In genomic region chr19:15107056-15108010, GRCh38 we compare ENCODE assay signal across 8 cellular contexts. TPM values are rescaled to one million over a fixed set of nuclear protein-coding genes. Genes with fewer than 3 reads are reported as not detected.
A peak's percentile ranks its signal among the peaks of the same experiment; 100 is the strongest.
DNase-seq lines count a peak whose midpoint lies in the region; ATAC-seq and TF ChIP-seq lines count a peak whose summit lies in the region.

SYDE1 (plus strand) TSS chr19:15107401; CDS start chr19:15107434, 33 bp downstream.

- peaks cover 0 to 18% (median 3%) of the 10 kb centered on the region in 4 donors for H3K4me1 Mint-ChIP-seq in CD4-positive, CD25-positive, alpha-beta regulatory T cell

- BruUV-seq in PC-9 (replicated peaks; lab: Mats Ljungman, UMichigan), result no TSS peak

- H3K27ac ChIP-seq in CD4-positive, CD25-positive, alpha-beta regulatory T cell (ENCODE audit: insufficient read depth, low read length, poor library complexity, severe bottlenecking), result no peak within 1 kb of the TSS
- no peak within 1 kb of the TSS for H3K27ac ChIP-seq in PC-9
- peak within 1 kb of the TSS; percentile 26 to 66 (median 37) for H3K27ac ChIP-seq in right lobe of liver

- H3K9me3 Mint-ChIP-seq in CD4-positive, CD25-positive, alpha-beta regulatory T cell, result peaks cover 0 to 20% (median 7%) of the 10 kb centered on the region in 7 donors

- H3F3A ChIP-seq in PC-9 (ENCODE audit: insufficient read depth, low read depth), result peaks cover 30% of the 10 kb centered on the region; the same call in 1 of the 2 replicates

- H3K27ac Mint-ChIP-seq in CD4-positive, CD25-positive, alpha-beta regulatory T cell, result peak within 1 kb of the TSS in 2 of 3 donors; percentile 32 to 44

- POLR2A ChIA-PET in PC-9 (lab: Charles Lee; ENCODE audit: unreplicated experiment), result no interaction called here

- no peak for ATAC-seq in CD4-positive, CD25-positive, alpha-beta regulatory T cell (ENCODE audit: low read depth in 2 of 2)
- ATAC-seq in right lobe of liver, result peak; percentile 41 to 60 (median 49)

- H3K27me3 ChIP-seq in CD4-positive, CD25-positive, alpha-beta regulatory T cell (ENCODE audit: control insufficient read depth, insufficient read depth, low read length), result peaks cover 9% of the 10 kb centered on the region
- no peaks in the 10 kb centered on the region for H3K27me3 ChIP-seq in PC-9 (ENCODE audit: insufficient read depth, low read depth)
- no peaks in the 10 kb centered on the region for H3K27me3 ChIP-seq in right lobe of liver

- peak; percentile 46 for TF ChIP-seq POLR2A in right lobe of liver (IDR thresholded peaks at IDR 0.05)

- TF ChIP-seq CTCF in PC-9 (conservative IDR thresholded peaks at IDR 0.05) (no peak), right lobe of liver (IDR thresholded peaks at IDR 0.05) (no peak)

- peaks cover 33% of the 10 kb centered on the region for H3K27me3 Mint-ChIP-seq in CD4-positive, CD25-positive, alpha-beta regulatory T cell

- intact Hi-C loops in PC-9 (cut with micrococcal nuclease; ENCODE audit: unreplicated experiment) (loop anchor here (10.0 kb wide), 1 partner anchor 147 kb away; no protein-coding TSS in a partner anchor), right lobe of liver (cut with DNase I) (no loop called here)

- DNase-seq in CD4-positive, CD25-positive, alpha-beta regulatory T cell, result no peak
- peak; percentile 56 for DNase-seq in PC-9
- DNase-seq in dermis blood vessel endothelial cell, result peak; percentile 62
- DNase-seq in right lobe of liver, result no peak
- DNase-seq in stimulated activated CD8-positive, alpha-beta memory T cell treated with anti-CD3 and anti-CD28 coated beads, Interleukin-4, amount 100 ng/mL, for 48 hours, result peak; percentile 61
- no peak for DNase-seq in SHP77 (lab: John Stamatoyannopoulos, UW)
- DNase-seq in globus pallidus (ENCODE audit: low spot score), result no peak
- no peak for DNase-seq in NCI-H524 treated with DMSO at 0.1 percent for 48 hours (lab: John Stamatoyannopoulos, UW)

- CTCF ChIA-PET in PC-9 (lab: Charles Lee), result interaction anchor here (0.6 kb wide), 1 partner anchor 534 kb away, joined by 5 read pairs; no protein-coding TSS in a partner anchor

- H3K9me3 ChIP-seq in CD4-positive, CD25-positive, alpha-beta regulatory T cell (ENCODE audit: control insufficient read depth in 2 of 2, low read length in 2 of 2), result peaks cover 12 to 16% of the 10 kb centered on the region in 2 experiments
- H3K9me3 ChIP-seq in PC-9 (ENCODE audit: insufficient read depth, low read depth) (peaks cover 15% of the 10 kb centered on the region), right lobe of liver (no peaks in the 10 kb centered on the region)

- H3K79me2 ChIP-seq in PC-9 (ENCODE audit: low read depth), result no peaks in the 10 kb centered on the region

- H3K36me3 Mint-ChIP-seq in CD4-positive, CD25-positive, alpha-beta regulatory T cell, result peaks cover 3% of the 10 kb centered on the region

- peaks cover 6% of the 10 kb centered on the region for H3K4me1 ChIP-seq in CD4-positive, CD25-positive, alpha-beta regulatory T cell (ENCODE audit: control insufficient read depth, insufficient read depth, low read length, poor library complexity, severe bottlenecking)
- peaks cover 10% of the 10 kb centered on the region; the same call in 1 of the 2 replicates for H3K4me1 ChIP-seq in PC-9 (replicated peaks; ENCODE audit: insufficient read depth)
- no peaks in the 10 kb centered on the region for H3K4me1 ChIP-seq in right lobe of liver

- peak within 1 kb of the TSS; percentile 91 for H2AFZ ChIP-seq in PC-9

- no peaks in the 10 kb centered on the region for H3K36me3 ChIP-seq in CD4-positive, CD25-positive, alpha-beta regulatory T cell (ENCODE audit: control insufficient read depth, insufficient read depth, low read length)
- H3K36me3 ChIP-seq in PC-9 (ENCODE audit: low read depth), result no peaks in the 10 kb centered on the region
- no peaks in the 10 kb centered on the region for H3K36me3 ChIP-seq in right lobe of liver

- peak within 1 kb of the TSS; percentile 81 for H3K4me2 ChIP-seq in PC-9

- under 1% methylated on average over 55 of the region's 78 CpGs for WGBS in right lobe of liver (ENCODE audit: insufficient coverage, low coverage, low lambda C conversion rate, missing lambda C conversion rate)

- H3K4me3 ChIP-seq in CD4-positive, CD25-positive, alpha-beta regulatory T cell (ENCODE audit: low read depth, low read length), result no peak within 1 kb of the TSS
- H3K4me3 ChIP-seq in PC-9 (peak within 1 kb of the TSS; percentile 67), right lobe of liver (peak within 1 kb of the TSS; percentile 46 to 50 (median 48))

- no peaks in the 10 kb centered on the region for H3K9me2 ChIP-seq in PC-9 (ENCODE audit: insufficient read depth)

- H4K20me1 ChIP-seq in PC-9 (ENCODE audit: insufficient read depth), result no peaks in the 10 kb centered on the region

- peak within 1 kb of the TSS in 3 of 4 donors; percentile 26 to 87 (median 48) for H3K4me3 Mint-ChIP-seq in CD4-positive, CD25-positive, alpha-beta regulatory T cell

RNA-seq across cellular contexts. Expression of gene SYDE1, which starts in this region (rescaled TPM):
- not detected for total RNA-seq in CD4-positive, CD25-positive, alpha-beta regulatory T cell
- polyA plus RNA-seq in CD4-positive, CD25-positive, alpha-beta regulatory T cell, result not detected
- 2.7 and 4.1 TPM in 2 replicates for total RNA-seq in PC-9 (2021)
- total RNA-seq in dermis blood vessel endothelial cell, result 22.5 and 22.6 TPM in 2 replicates
- 1 to 10 TPM; 2.7 to 7.4 (median 4.6) TPM for total RNA-seq in right lobe of liver

Comparison
In these comparisons a context has a peak if more than half of its experiments do, and no peak if none do; other contexts are left out.
1. ATAC-seq: peak in right lobe of liver (4 of 4); none in CD4-positive, CD25-positive, alpha-beta regulatory T cell (0 of 2).
2. DNase-seq: peak in PC-9 (2 of 2), dermis blood vessel endothelial cell (single experiment) and stimulated activated CD8-positive, alpha-beta memory T cell treated with anti-CD3 and anti-CD28 coated beads, Interleukin-4, amount 100 ng/mL, for 48 hours (single experiment); none in CD4-positive, CD25-positive, alpha-beta regulatory T cell (0 of 3), right lobe of liver (0 of 3), SHP77 (0 of 2), globus pallidus (single experiment) and NCI-H524 treated with DMSO at 0.1 percent for 48 hours (single experiment).
3. H3K27ac ChIP-seq: peak in right lobe of liver (3 of 3); none in CD4-positive, CD25-positive, alpha-beta regulatory T cell (single experiment) and PC-9 (single experiment).